Comparison of ENCODE assay signal across 5 cellular contexts in genomic region chr1:107992341-107992740, GRCh38.
TF ChIP-seq lines count a peak whose summit lies in the region.

No MANE protein-coding gene starts in this region.

TF ChIP-seq in SK-N-SH, 30 proteins besides CTCF, POLR2A, EP300 and RAD21:
- TF ChIP-seq TCF12 (IDR thresholded peaks at IDR 0.05) (no peak), USF2 (IDR thresholded peaks at IDR 0.05; ENCODE audit: borderline replicate concordance, low read depth, low read length) (no peak), REST (IDR thresholded peaks at IDR 0.05; ENCODE audit: low read depth, low read length) (0 out of 2 replicates have a peak, but pooled peaks have one; percentile 49), YY1 (IDR thresholded peaks at IDR 0.05; ENCODE audit: low read depth) (no peak)

TF ChIP-seq in SK-N-SH treated with all-trans-retinoic acid at 6 μM for 48 hours, 23 proteins besides CTCF, POLR2A, EP300 and RAD21:
- TF ChIP-seq SNAI2 (CRISPR knock-in tag; IDR thresholded peaks at IDR 0.05) (no peak), CSRNP3 (CRISPR knock-in tag; IDR thresholded peaks at IDR 0.05) (no peak), ZNF565 (CRISPR knock-in tag; conservative IDR thresholded peaks at IDR 0.05; ENCODE audit: low read depth) (no peak), TOX (CRISPR knock-in tag; IDR thresholded peaks at IDR 0.05; ENCODE audit: borderline replicate concordance) (no peak), BACH2 (CRISPR knock-in tag; IDR thresholded peaks at IDR 0.05; ENCODE audit: borderline replicate concordance) (no peak), ZFP3 (CRISPR knock-in tag; IDR thresholded peaks at IDR 0.05) (no peak), RARB (CRISPR knock-in tag; IDR thresholded peaks at IDR 0.05) (no peak), GLIS3 (CRISPR knock-in tag; IDR thresholded peaks at IDR 0.05) (no peak), OSR1 (CRISPR knock-in tag; IDR thresholded peaks at IDR 0.05) (no peak), ZNF8 (CRISPR knock-in tag; IDR thresholded peaks at IDR 0.05) (no peak), ARNTL (CRISPR knock-in tag; IDR thresholded peaks at IDR 0.05; ENCODE audit: borderline replicate concordance, low read depth) (no peak), ZNF70 (CRISPR knock-in tag; IDR thresholded peaks at IDR 0.05) (no peak), PPARA (CRISPR knock-in tag; IDR thresholded peaks at IDR 0.05; ENCODE audit: borderline replicate concordance) (no peak), ISL1 (CRISPR knock-in tag; IDR thresholded peaks at IDR 0.05) (no peak), CSDC2 (CRISPR knock-in tag; IDR thresholded peaks at IDR 0.05) (no peak)
- TF ChIP-seq, protein P1, sequence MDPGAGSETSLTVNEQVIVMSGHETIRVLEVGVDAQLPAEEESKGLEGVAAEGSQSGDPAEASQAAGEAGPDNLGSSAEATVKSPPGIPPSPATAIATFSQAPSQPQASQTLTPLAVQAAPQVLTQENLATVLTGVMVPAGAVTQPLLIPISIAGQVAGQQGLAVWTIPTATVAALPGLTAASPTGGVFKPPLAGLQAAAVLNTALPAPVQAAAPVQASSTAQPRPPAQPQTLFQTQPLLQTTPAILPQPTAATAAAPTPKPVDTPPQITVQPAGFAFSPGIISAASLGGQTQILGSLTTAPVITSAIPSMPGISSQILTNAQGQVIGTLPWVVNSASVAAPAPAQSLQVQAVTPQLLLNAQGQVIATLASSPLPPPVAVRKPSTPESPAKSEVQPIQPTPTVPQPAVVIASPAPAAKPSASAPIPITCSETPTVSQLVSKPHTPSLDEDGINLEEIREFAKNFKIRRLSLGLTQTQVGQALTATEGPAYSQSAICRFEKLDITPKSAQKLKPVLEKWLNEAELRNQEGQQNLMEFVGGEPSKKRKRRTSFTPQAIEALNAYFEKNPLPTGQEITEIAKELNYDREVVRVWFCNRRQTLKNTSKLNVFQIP (CRISPR knock-in tag; IDR thresholded peaks at IDR 0.05; ENCODE audit: borderline replicate concordance, low read depth): no peak

TF ChIP-seq in A549, 52 proteins besides CTCF, POLR2A, EP300 and RAD21 (continued from another document):
- peak; percentile 18; the same call in 1 of the 2 replicates for TF ChIP-seq REST (IDR thresholded peaks at IDR 0.05)

TF ChIP-seq in PFSK-1, 5 proteins besides CTCF, POLR2A, EP300 and RAD21:
- TF ChIP-seq REST (IDR thresholded peaks at IDR 0.05; ENCODE audit: insufficient read depth in 1 of 2, low read depth in 2 of 2, low read length in 2 of 2) (peak; percentile 71 to 91), SIN3A (IDR thresholded peaks at IDR 0.05; ENCODE audit: borderline replicate concordance, insufficient read depth, low read length) (no peak), TAF1 (IDR thresholded peaks at IDR 0.05; ENCODE audit: borderline replicate concordance, insufficient read depth, low read length) (no peak)

TF ChIP-seq in GM12878, 131 proteins besides CTCF, POLR2A, EP300 and RAD21:
- TF ChIP-seq, protein P2, sequence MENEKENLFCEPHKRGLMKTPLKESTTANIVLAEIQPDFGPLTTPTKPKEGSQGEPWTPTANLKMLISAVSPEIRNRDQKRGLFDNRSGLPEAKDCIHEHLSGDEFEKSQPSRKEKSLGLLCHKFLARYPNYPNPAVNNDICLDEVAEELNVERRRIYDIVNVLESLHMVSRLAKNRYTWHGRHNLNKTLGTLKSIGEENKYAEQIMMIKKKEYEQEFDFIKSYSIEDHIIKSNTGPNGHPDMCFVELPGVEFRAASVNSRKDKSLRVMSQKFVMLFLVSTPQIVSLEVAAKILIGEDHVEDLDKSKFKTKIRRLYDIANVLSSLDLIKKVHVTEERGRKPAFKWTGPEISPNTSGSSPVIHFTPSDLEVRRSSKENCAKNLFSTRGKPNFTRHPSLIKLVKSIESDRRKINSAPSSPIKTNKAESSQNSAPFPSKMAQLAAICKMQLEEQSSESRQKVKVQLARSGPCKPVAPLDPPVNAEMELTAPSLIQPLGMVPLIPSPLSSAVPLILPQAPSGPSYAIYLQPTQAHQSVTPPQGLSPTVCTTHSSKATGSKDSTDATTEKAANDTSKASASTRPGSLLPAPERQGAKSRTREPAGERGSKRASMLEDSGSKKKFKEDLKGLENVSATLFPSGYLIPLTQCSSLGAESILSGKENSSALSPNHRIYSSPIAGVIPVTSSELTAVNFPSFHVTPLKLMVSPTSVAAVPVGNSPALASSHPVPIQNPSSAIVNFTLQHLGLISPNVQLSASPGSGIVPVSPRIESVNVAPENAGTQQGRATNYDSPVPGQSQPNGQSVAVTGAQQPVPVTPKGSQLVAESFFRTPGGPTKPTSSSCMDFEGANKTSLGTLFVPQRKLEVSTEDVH (IDR thresholded peaks at IDR 0.05; ENCODE audit: low read depth, partially characterized antibody): no peak
- peak; percentile 48; the same call in 1 of the 2 replicates for TF ChIP-seq REST (IDR thresholded peaks at IDR 0.05; ENCODE audit: low read depth, low read length)
